ENCODE assay signal across 32 cellular contexts in genomic region chr9:102892025-102892424, GRCh38.
"Had no signal": no experiment of that assay in that cellular context is flagged by ENCODE, and none has a peak within 500 bp of the region (broad histone marks: within the 10 kb centered on the region; RNA-seq: fewer than 3 reads in every experiment).

No MANE protein-coding gene starts in this region.

- H3K4me3 ChIP-seq: adrenal gland, ascending aorta, body of pancreas, breast epithelium, cardiac muscle cell had no signal

- H3K27me3 ChIP-seq: adrenal gland, ascending aorta, body of pancreas, brain microvascular endothelial cell, breast epithelium, cardiac muscle cell had no signal

- H3K36me3 ChIP-seq: adrenal gland, ascending aorta, brain microvascular endothelial cell, breast epithelium, cardiac muscle cell had no signal

- H3K9me3 ChIP-seq: adrenal gland, ascending aorta, body of pancreas, breast epithelium had no signal

- H3K27ac ChIP-seq: adrenal gland, ascending aorta, body of pancreas, brain microvascular endothelial cell, breast epithelium, cardiac muscle cell had no signal

- FAIRE-seq: astrocyte, bronchial epithelial cell had no signal

- DNase-seq: activated effector memory CD4-positive, alpha-beta T cell treated with anti-CD3 and anti-CD28 coated beads, Interleukin-2, amount 50 U/mL, for 16 hours; activated effector memory CD4-positive, alpha-beta T cell treated with Interleukin-2 at 50 U/mL for 16 hours; activated gamma-delta T cell; activated gamma-delta T cell treated with Interleukin-2 at 50 U/mL for 16 hours; activated naive CD4-positive, alpha-beta T cell; activated naive CD4-positive, alpha-beta T cell treated with anti-CD3 and anti-CD28 coated beads for 36 hours; activated naive CD4-positive, alpha-beta T cell treated with anti-CD3 and anti-CD28 coated beads, Interleukin-2, amount 10 ng/mL, durations not matched to agents 7 days and 5 days; activated naive CD4-positive, alpha-beta T cell treated with anti-CD3 and anti-CD28 coated beads, Interleukin-2, amount 50 U/mL, for 16 hours; activated naive CD4-positive, alpha-beta T cell treated with Interleukin-2 at 50 U/mL for 16 hours; activated naive CD8-positive, alpha-beta T cell treated with anti-CD3 and anti-CD28 coated beads for 36 hours; activated naive CD8-positive, alpha-beta T cell treated with anti-CD3 and anti-CD28 coated beads, Interleukin-2, amount 10 ng/mL, durations not matched to agents 7 days and 5 days; activated naive CD8-positive, alpha-beta T cell treated with anti-CD3 and anti-CD28 coated beads, Interleukin-2, amount 50 U/mL, for 24 hours; activated T-cell treated with anti-CD3 and anti-CD28 coated beads, Interleukin-2, amount 50 U/mL, for 1 hour; activated T-cell treated with anti-CD3 and anti-CD28 coated beads, Interleukin-2, amount 50 U/mL, for 24 hours; activated T-cell treated with anti-CD3 and anti-CD28 coated beads, Interleukin-2, amount 50 U/mL, for 4 hours; activated T-cell treated with anti-CD3 and anti-CD28 coated beads, Interleukin-2, amount 50 U/mL, for 48 hours; activated T-cell treated with anti-CD3 and anti-CD28 coated beads, Interleukin-2, amount 50 U/mL, for 72 hours; adrenal gland; amniotic stem cell; amygdala; anterior cingulate cortex; aorta; body of pancreas; brain microvascular endothelial cell; caudate nucleus; central memory CD4-positive, alpha-beta T cell; cerebellar nuclear complex had no signal
